14 cellular contexts compared by ENCODE assay signal in genomic region chr17:79018045-79018695, GRCh38.
"Had no signal": no experiment of that assay in that cellular context is flagged by ENCODE, and none has a peak within 500 bp of the region (broad histone marks: within the 10 kb centered on the region; RNA-seq: fewer than 3 reads in every experiment).

No MANE protein-coding gene starts in this region.

- H3K9me3 ChIP-seq: gastrocnemius medialis, psoas muscle had no signal

- H3K27me3 ChIP-seq: gastrocnemius medialis had no signal

- H3K4me3 ChIP-seq: gastrocnemius medialis, psoas muscle had no signal

- H3K27ac Mint-ChIP-seq: activated naive CD8-positive, alpha-beta T cell treated with anti-CD3 and anti-CD28 coated beads for 36 hours; natural killer cell; T-helper 17 cell had no signal

- H3K4me3 Mint-ChIP-seq: activated naive CD8-positive, alpha-beta T cell treated with anti-CD3 and anti-CD28 coated beads for 36 hours; natural killer cell; T-helper 17 cell had no signal

- H3K4me1 Mint-ChIP-seq: activated naive CD8-positive, alpha-beta T cell treated with anti-CD3 and anti-CD28 coated beads for 36 hours; natural killer cell; T-helper 17 cell had no signal

- H3K9me3 Mint-ChIP-seq: natural killer cell had no signal

- H3K36me3 Mint-ChIP-seq: natural killer cell had no signal

- ATAC-seq: activated CD4-positive, CD25-positive, alpha-beta regulatory T cell treated with anti-CD3 and anti-CD28 coated beads, Interleukin-2, amount 50 U/mL, for 24 hours; gastrocnemius medialis; natural killer cell; psoas muscle; stimulated activated naive CD8-positive, alpha-beta T cell treated with anti-CD3 and anti-CD28 coated beads, Interleukin-15, Interleukin-2, amounts not matched to agents 100 U/mL and 50 U/mL, for 24 hours; T-helper 17 cell had no signal

- H3K36me3 ChIP-seq: gastrocnemius medialis had no signal

- DNase-seq: activated CD4-positive, alpha-beta T cell treated with anti-CD3 and anti-CD28 coated beads, Interleukin-2, amount 50 U/mL, for 48 hours; activated gamma-delta T cell; activated naive CD8-positive, alpha-beta T cell treated with anti-CD3 and anti-CD28 coated beads for 36 hours; activated T-cell treated with anti-CD3 and anti-CD28 coated beads, Interleukin-2, amount 50 U/mL, for 48 hours; natural killer cell; nucleus accumbens; psoas muscle; SIG-M5; stimulated activated CD4-positive, alpha-beta T cell treated with anti-CD3 and anti-CD28 coated beads, Interleukin-2, amount 100 ng/mL, for 48 hours; stimulated activated CD8-positive, alpha-beta memory T cell treated with anti-CD3 and anti-CD28 coated beads, Interleukin-4, amount 100 ng/mL, for 48 hours; stimulated activated naive CD8-positive, alpha-beta T cell treated with anti-CD3 and anti-CD28 coated beads, Interleukin-15, Interleukin-2, amounts not matched to agents 100 U/mL and 50 U/mL, for 24 hours; T-helper 17 cell had no signal

- H3K27ac ChIP-seq: gastrocnemius medialis, psoas muscle had no signal
